2 cellular contexts compared by ENCODE assay signal in the genomic region with DNA sequence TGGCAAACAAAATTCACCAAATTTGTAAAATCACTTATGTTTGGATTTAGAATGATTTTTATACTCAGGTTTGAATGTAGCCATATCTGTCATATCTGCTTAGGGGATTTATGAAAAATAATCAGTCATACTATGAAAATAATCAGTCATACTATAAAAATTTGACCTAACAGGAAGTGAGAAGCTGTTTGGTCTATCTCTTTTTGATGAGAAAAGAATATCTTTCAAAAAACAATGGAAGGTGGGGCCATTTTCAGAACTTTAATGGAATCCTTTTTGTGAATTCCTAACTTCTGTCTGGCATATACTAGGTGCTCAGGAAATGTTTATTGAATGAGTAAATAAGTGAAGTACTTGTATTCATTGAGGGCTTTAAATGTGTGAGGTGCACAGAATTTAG.
TF ChIP-seq lines count a peak whose summit lies in the region.

No MANE protein-coding gene starts in this region.

TF ChIP-seq in SK-N-SH, 30 proteins besides CTCF, POLR2A, EP300 and RAD21:
- TF ChIP-seq, protein P1, sequence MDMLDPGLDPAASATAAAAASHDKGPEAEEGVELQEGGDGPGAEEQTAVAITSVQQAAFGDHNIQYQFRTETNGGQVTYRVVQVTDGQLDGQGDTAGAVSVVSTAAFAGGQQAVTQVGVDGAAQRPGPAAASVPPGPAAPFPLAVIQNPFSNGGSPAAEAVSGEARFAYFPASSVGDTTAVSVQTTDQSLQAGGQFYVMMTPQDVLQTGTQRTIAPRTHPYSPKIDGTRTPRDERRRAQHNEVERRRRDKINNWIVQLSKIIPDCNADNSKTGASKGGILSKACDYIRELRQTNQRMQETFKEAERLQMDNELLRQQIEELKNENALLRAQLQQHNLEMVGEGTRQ (IDR thresholded peaks at IDR 0.05; ENCODE audit: borderline replicate concordance, low read depth, low read length) = no peak
- TF ChIP-seq GABPA (IDR thresholded peaks at IDR 0.05; ENCODE audit: low read depth) = no peak
- TF ChIP-seq RFX5 (IDR thresholded peaks at IDR 0.05; ENCODE audit: low read length) = no peak
- TF ChIP-seq, protein P2, sequence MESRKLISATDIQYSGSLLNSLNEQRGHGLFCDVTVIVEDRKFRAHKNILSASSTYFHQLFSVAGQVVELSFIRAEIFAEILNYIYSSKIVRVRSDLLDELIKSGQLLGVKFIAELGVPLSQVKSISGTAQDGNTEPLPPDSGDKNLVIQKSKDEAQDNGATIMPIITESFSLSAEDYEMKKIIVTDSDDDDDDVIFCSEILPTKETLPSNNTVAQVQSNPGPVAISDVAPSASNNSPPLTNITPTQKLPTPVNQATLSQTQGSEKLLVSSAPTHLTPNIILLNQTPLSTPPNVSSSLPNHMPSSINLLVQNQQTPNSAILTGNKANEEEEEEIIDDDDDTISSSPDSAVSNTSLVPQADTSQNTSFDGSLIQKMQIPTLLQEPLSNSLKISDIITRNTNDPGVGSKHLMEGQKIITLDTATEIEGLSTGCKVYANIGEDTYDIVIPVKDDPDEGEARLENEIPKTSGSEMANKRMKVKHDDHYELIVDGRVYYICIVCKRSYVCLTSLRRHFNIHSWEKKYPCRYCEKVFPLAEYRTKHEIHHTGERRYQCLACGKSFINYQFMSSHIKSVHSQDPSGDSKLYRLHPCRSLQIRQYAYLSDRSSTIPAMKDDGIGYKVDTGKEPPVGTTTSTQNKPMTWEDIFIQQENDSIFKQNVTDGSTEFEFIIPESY (IDR thresholded peaks at IDR 0.05; ENCODE audit: borderline replicate concordance, low read depth) = no peak
- TF ChIP-seq, protein P3, sequence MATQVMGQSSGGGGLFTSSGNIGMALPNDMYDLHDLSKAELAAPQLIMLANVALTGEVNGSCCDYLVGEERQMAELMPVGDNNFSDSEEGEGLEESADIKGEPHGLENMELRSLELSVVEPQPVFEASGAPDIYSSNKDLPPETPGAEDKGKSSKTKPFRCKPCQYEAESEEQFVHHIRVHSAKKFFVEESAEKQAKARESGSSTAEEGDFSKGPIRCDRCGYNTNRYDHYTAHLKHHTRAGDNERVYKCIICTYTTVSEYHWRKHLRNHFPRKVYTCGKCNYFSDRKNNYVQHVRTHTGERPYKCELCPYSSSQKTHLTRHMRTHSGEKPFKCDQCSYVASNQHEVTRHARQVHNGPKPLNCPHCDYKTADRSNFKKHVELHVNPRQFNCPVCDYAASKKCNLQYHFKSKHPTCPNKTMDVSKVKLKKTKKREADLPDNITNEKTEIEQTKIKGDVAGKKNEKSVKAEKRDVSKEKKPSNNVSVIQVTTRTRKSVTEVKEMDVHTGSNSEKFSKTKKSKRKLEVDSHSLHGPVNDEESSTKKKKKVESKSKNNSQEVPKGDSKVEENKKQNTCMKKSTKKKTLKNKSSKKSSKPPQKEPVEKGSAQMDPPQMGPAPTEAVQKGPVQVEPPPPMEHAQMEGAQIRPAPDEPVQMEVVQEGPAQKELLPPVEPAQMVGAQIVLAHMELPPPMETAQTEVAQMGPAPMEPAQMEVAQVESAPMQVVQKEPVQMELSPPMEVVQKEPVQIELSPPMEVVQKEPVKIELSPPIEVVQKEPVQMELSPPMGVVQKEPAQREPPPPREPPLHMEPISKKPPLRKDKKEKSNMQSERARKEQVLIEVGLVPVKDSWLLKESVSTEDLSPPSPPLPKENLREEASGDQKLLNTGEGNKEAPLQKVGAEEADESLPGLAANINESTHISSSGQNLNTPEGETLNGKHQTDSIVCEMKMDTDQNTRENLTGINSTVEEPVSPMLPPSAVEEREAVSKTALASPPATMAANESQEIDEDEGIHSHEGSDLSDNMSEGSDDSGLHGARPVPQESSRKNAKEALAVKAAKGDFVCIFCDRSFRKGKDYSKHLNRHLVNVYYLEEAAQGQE (IDR thresholded peaks at IDR 0.05; ENCODE audit: low read depth, low read length) = no peak
- TF ChIP-seq, protein P4, sequence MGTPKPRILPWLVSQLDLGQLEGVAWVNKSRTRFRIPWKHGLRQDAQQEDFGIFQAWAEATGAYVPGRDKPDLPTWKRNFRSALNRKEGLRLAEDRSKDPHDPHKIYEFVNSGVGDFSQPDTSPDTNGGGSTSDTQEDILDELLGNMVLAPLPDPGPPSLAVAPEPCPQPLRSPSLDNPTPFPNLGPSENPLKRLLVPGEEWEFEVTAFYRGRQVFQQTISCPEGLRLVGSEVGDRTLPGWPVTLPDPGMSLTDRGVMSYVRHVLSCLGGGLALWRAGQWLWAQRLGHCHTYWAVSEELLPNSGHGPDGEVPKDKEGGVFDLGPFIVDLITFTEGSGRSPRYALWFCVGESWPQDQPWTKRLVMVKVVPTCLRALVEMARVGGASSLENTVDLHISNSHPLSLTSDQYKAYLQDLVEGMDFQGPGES (IDR thresholded peaks at IDR 0.05; ENCODE audit: low read depth, low read length) = no peak
- TF ChIP-seq FOSL2 (IDR thresholded peaks at IDR 0.05; ENCODE audit: borderline replicate concordance, low read depth) = no peak
- TF ChIP-seq FOXM1 (IDR thresholded peaks at IDR 0.05; ENCODE audit: low read depth) = no peak
- no peak for TF ChIP-seq ELF1 (IDR thresholded peaks at IDR 0.05)
- TF ChIP-seq MEF2A (IDR thresholded peaks at IDR 0.05; ENCODE audit: borderline replicate concordance, low read depth) = no peak
- no peak for TF ChIP-seq TAF1 (IDR thresholded peaks at IDR 0.05; ENCODE audit: borderline replicate concordance, low read depth, low read length)
- TF ChIP-seq RXRA (IDR thresholded peaks at IDR 0.05; ENCODE audit: borderline replicate concordance, low read depth) = no peak
- no peak for TF ChIP-seq EZH2phosphoT487 (IDR thresholded peaks at IDR 0.05; ENCODE audit: borderline replicate concordance, low read depth)
- TF ChIP-seq SMC3 (IDR thresholded peaks at IDR 0.05; ENCODE audit: low read depth, low read length) = no peak
- no peak for TF ChIP-seq GATA2 (CRISPR knock-in tag; IDR thresholded peaks at IDR 0.05)
- no peak for TF ChIP-seq YY1 (IDR thresholded peaks at IDR 0.05; ENCODE audit: low read depth)
- TF ChIP-seq JUND (IDR thresholded peaks at IDR 0.05) = no peak
- TF ChIP-seq CHD2 (IDR thresholded peaks at IDR 0.05; ENCODE audit: low read length, partially characterized antibody) = no peak
- no peak for TF ChIP-seq POLR2AphosphoS5 (IDR thresholded peaks at IDR 0.05; ENCODE audit: low read depth, low read length)

TF ChIP-seq in SK-N-SH treated with all-trans-retinoic acid at 6 μM for 48 hours, 23 proteins besides CTCF, POLR2A, EP300 and RAD21 (continued from another document):
- TF ChIP-seq, protein P5, sequence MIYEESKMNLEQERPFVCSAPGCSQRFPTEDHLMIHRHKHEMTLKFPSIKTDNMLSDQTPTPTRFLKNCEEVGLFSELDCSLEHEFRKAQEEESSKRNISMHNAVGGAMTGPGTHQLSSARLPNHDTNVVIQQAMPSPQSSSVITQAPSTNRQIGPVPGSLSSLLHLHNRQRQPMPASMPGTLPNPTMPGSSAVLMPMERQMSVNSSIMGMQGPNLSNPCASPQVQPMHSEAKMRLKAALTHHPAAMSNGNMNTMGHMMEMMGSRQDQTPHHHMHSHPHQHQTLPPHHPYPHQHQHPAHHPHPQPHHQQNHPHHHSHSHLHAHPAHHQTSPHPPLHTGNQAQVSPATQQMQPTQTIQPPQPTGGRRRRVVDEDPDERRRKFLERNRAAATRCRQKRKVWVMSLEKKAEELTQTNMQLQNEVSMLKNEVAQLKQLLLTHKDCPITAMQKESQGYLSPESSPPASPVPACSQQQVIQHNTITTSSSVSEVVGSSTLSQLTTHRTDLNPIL (CRISPR knock-in tag; IDR thresholded peaks at IDR 0.05; ENCODE audit: low read depth) = no peak
- TF ChIP-seq ZNF565 (CRISPR knock-in tag; conservative IDR thresholded peaks at IDR 0.05; ENCODE audit: low read depth) (no peak), OSR1 (CRISPR knock-in tag; IDR thresholded peaks at IDR 0.05) (no peak), PPARA (CRISPR knock-in tag; IDR thresholded peaks at IDR 0.05; ENCODE audit: borderline replicate concordance) (no peak), ISL1 (CRISPR knock-in tag; IDR thresholded peaks at IDR 0.05) (no peak), ZNF70 (CRISPR knock-in tag; IDR thresholded peaks at IDR 0.05) (no peak), ESRRG (CRISPR knock-in tag; IDR thresholded peaks at IDR 0.05) (no peak), GLIS3 (CRISPR knock-in tag; IDR thresholded peaks at IDR 0.05) (no peak), SNAI2 (CRISPR knock-in tag; IDR thresholded peaks at IDR 0.05) (no peak), ZNF8 (CRISPR knock-in tag; IDR thresholded peaks at IDR 0.05) (no peak), CSDC2 (CRISPR knock-in tag; IDR thresholded peaks at IDR 0.05) (no peak)
- TF ChIP-seq, protein P6, sequence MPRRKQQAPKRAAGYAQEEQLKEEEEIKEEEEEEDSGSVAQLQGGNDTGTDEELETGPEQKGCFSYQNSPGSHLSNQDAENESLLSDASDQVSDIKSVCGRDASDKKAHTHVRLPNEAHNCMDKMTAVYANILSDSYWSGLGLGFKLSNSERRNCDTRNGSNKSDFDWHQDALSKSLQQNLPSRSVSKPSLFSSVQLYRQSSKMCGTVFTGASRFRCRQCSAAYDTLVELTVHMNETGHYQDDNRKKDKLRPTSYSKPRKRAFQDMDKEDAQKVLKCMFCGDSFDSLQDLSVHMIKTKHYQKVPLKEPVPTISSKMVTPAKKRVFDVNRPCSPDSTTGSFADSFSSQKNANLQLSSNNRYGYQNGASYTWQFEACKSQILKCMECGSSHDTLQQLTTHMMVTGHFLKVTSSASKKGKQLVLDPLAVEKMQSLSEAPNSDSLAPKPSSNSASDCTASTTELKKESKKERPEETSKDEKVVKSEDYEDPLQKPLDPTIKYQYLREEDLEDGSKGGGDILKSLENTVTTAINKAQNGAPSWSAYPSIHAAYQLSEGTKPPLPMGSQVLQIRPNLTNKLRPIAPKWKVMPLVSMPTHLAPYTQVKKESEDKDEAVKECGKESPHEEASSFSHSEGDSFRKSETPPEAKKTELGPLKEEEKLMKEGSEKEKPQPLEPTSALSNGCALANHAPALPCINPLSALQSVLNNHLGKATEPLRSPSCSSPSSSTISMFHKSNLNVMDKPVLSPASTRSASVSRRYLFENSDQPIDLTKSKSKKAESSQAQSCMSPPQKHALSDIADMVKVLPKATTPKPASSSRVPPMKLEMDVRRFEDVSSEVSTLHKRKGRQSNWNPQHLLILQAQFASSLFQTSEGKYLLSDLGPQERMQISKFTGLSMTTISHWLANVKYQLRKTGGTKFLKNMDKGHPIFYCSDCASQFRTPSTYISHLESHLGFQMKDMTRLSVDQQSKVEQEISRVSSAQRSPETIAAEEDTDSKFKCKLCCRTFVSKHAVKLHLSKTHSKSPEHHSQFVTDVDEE (CRISPR knock-in tag; IDR thresholded peaks at IDR 0.05) = no peak
- TF ChIP-seq, protein P7, sequence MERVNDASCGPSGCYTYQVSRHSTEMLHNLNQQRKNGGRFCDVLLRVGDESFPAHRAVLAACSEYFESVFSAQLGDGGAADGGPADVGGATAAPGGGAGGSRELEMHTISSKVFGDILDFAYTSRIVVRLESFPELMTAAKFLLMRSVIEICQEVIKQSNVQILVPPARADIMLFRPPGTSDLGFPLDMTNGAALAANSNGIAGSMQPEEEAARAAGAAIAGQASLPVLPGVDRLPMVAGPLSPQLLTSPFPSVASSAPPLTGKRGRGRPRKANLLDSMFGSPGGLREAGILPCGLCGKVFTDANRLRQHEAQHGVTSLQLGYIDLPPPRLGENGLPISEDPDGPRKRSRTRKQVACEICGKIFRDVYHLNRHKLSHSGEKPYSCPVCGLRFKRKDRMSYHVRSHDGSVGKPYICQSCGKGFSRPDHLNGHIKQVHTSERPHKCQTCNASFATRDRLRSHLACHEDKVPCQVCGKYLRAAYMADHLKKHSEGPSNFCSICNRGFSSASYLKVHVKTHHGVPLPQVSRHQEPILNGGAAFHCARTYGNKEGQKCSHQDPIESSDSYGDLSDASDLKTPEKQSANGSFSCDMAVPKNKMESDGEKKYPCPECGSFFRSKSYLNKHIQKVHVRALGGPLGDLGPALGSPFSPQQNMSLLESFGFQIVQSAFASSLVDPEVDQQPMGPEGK (CRISPR knock-in tag; IDR thresholded peaks at IDR 0.05; ENCODE audit: borderline replicate concordance) = no peak
- TF ChIP-seq, protein P8, sequence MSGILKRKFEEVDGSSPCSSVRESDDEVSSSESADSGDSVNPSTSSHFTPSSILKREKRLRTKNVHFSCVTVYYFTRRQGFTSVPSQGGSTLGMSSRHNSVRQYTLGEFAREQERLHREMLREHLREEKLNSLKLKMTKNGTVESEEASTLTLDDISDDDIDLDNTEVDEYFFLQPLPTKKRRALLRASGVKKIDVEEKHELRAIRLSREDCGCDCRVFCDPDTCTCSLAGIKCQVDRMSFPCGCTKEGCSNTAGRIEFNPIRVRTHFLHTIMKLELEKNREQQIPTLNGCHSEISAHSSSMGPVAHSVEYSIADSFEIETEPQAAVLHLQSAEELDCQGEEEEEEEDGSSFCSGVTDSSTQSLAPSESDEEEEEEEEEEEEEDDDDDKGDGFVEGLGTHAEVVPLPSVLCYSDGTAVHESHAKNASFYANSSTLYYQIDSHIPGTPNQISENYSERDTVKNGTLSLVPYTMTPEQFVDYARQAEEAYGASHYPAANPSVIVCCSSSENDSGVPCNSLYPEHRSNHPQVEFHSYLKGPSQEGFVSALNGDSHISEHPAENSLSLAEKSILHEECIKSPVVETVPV (CRISPR knock-in tag; IDR thresholded peaks at IDR 0.05) = no peak
